Comparison of ENCODE assay signal across 11 cellular contexts in the genomic region with DNA sequence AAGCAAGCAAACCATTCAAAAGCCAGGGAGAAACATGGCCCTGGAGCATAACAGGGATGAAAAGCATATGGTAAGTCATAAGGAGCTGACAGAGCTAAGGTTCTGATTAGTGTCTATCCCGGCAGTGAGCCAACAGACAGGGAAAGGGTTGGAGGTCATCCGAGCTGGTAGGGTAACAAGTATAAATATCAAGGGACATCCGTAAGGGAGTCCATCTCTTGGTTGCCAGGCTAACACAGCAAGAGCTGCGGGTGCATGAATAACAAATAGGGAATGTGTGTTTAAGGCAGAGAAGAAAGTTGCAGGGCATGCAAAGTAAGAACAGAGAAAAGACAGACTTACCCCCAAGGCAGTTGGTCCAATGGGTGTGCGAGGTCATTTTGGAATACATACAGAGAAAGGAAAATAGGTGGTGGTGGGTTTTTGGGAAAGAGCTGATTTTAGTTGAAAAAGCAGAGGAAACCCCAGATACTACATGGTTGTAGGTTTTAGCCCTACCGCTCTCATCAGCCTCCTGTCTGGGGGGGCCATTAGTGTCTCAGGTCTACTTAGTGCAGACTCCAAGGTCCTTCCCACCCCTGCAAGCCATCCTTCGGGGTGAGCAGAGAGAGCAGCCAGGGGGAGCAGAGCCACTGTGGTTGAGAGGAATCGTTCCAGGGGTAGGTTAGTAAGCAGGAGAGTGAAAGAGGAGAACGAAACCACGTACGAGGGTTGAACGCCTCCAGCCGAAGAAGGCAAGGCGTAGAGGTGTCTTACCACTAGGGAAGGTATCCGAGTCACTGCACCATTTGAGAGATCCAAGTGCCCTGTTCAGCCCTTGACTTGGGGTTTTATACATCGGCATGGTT. TPM values are rescaled to one million over a fixed set of nuclear protein-coding genes. Genes with fewer than 3 reads are reported as not detected.
A peak's percentile ranks its signal among the peaks of the same experiment; 100 is the strongest.
DNase-seq lines count a peak whose midpoint lies in the region; ATAC-seq and TF ChIP-seq lines count a peak whose summit lies in the region.
"Had no signal": no experiment of that assay in that cellular context is flagged by ENCODE, and none has a peak within 500 bp of the region (broad histone marks: within the 10 kb centered on the region; RNA-seq: fewer than 3 reads in every experiment).

A gene with protein sequence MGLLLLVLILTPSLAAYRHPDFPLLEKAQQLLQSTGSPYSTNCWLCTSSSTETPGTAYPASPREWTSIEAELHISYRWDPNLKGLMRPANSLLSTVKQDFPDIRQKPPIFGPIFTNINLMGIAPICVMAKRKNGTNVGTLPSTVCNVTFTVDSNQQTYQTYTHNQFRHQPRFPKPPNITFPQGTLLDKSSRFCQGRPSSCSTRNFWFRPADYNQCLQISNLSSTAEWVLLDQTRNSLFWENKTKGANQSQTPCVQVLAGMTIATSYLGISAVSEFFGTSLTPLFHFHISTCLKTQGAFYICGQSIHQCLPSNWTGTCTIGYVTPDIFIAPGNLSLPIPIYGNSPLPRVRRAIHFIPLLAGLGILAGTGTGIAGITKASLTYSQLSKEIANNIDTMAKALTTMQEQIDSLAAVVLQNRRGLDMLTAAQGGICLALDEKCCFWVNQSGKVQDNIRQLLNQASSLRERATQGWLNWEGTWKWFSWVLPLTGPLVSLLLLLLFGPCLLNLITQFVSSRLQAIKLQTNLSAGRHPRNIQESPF (minus strand): TSS at position 805 of the 848 bp plus-strand sequence. CDS start 6,415 bp downstream, outside the sequence.

- 0 out of 2 replicates have a peak within 1 kb of the TSS, but pooled peaks have one; percentile 3 for H3K4me2 ChIP-seq in BLaER1
- H3K4me2 ChIP-seq in mesendoderm (ENCODE audit: low read length), result no peak within 1 kb of the TSS

- peaks cover 56% of the 10 kb centered on the region for H3K79me2 ChIP-seq in mesendoderm (ENCODE audit: control insufficient read depth, insufficient read depth, low read length)

- no CpG with 5 or more reads among the region's 16 CpGs for WGBS in mesendoderm (ENCODE audit: extremely low coverage, insufficient coverage, low lambda C conversion rate)

- H3K27ac ChIP-seq in BLaER1 (no peak within 1 kb of the TSS), lower lobe of right lung (peak within 1 kb of the TSS; percentile 38), mesendoderm (ENCODE audit: low read depth, low read length) (no peak within 1 kb of the TSS)

- no peak within 1 kb of the TSS for H3K18ac ChIP-seq in mesendoderm (ENCODE audit: low read length)

- H2BK15ac ChIP-seq in mesendoderm (replicated peaks; ENCODE audit: low read depth), result no peak within 1 kb of the TSS

- H3K9ac ChIP-seq in BLaER1 (no peak within 1 kb of the TSS), mesendoderm (ENCODE audit: low read length) (no peak within 1 kb of the TSS)

- H2BK120ac ChIP-seq in mesendoderm (ENCODE audit: low read depth, low read length), result no peak within 1 kb of the TSS

- H3K4me3 ChIP-seq in BLaER1 (no peak within 1 kb of the TSS), lower lobe of right lung (peak within 1 kb of the TSS; percentile 27), mesendoderm (ENCODE audit: low read length) (no peak within 1 kb of the TSS)
- peak within 1 kb of the TSS; percentile 17 for H3K4me3 ChIP-seq in Jurkat, Clone E6-1 (ENCODE audit: low read length)

- no peak within 1 kb of the TSS for H3K27ac Mint-ChIP-seq in activated naive CD4-positive, alpha-beta T cell treated with anti-CD3 and anti-CD28 coated beads, Interleukin-2, amount 50 U/mL, for 24 hours

- H4K5ac ChIP-seq in mesendoderm (ENCODE audit: low read length), result no peak within 1 kb of the TSS

- H3K9me3 ChIP-seq in BLaER1, result peaks cover 43% of the 10 kb centered on the region
- no peaks in the 10 kb centered on the region for H3K9me3 ChIP-seq in lower lobe of right lung

- H3K36me3 ChIP-seq in BLaER1 (peaks cover 33% of the 10 kb centered on the region; the same call in 1 of the 2 replicates), lower lobe of right lung (no peaks in the 10 kb centered on the region), mesendoderm (ENCODE audit: control insufficient read depth, insufficient read depth, low read length) (no peaks in the 10 kb centered on the region)

- no peak within 1 kb of the TSS for H3K23ac ChIP-seq in mesendoderm (ENCODE audit: low read length)

- no peak within 1 kb of the TSS for H3K4ac ChIP-seq in mesendoderm (ENCODE audit: low read depth, low read length)

- H3K27me3 ChIP-seq in BLaER1, result no peaks in the 10 kb centered on the region
- H3K27me3 ChIP-seq in lower lobe of right lung (ENCODE audit: low read depth), result no peaks in the 10 kb centered on the region
- H3K27me3 ChIP-seq in mesendoderm (ENCODE audit: insufficient read depth, low read length, poor library complexity), result no peaks in the 10 kb centered on the region

- H4K20me1 ChIP-seq in BLaER1, result peaks cover 33% of the 10 kb centered on the region

- H3K4me1 Mint-ChIP-seq in activated naive CD4-positive, alpha-beta T cell treated with anti-CD3 and anti-CD28 coated beads, Interleukin-2, amount 50 U/mL, for 24 hours, result peaks cover 23% of the 10 kb centered on the region

- intact Hi-C loops in lower lobe of right lung (cut with DNase I), result no loop called here

- H3K27me3 Mint-ChIP-seq in activated naive CD4-positive, alpha-beta T cell treated with anti-CD3 and anti-CD28 coated beads, Interleukin-2, amount 50 U/mL, for 24 hours, result no peaks in the 10 kb centered on the region

- DNase-seq in Jurkat, Clone E6-1 (ENCODE audit: low read depth, low spot score), result no peak
- no peak for DNase-seq in lower lobe of right lung
- no peak for DNase-seq in hippocampal formation (lab: John Stamatoyannopoulos, UW)
- DNase-seq in mesendoderm, result no peak
- DNase-seq in iPS-NIHi11 (ENCODE audit: low spot score), result no peak
- DNase-seq: anterior cingulate cortex, glutamatergic neuron, NCI-H187 had no signal

- H2AK5ac ChIP-seq in mesendoderm (ENCODE audit: low read length), result no peak within 1 kb of the TSS

- no peak within 1 kb of the TSS for H3K56ac ChIP-seq in mesendoderm (ENCODE audit: low read length)

- peaks cover 37% of the 10 kb centered on the region for H3K79me1 ChIP-seq in mesendoderm (ENCODE audit: low read length)

- H3K9me3 Mint-ChIP-seq in activated naive CD4-positive, alpha-beta T cell treated with anti-CD3 and anti-CD28 coated beads, Interleukin-2, amount 50 U/mL, for 24 hours, result no peaks in the 10 kb centered on the region

- ATAC-seq in lower lobe of right lung (no peak), GM18511 (IDR thresholded peaks at IDR 0.05; ENCODE audit: unreplicated experiment) (no peak)

- peak within 1 kb of the TSS; percentile 38 for H3K4me3 Mint-ChIP-seq in activated naive CD4-positive, alpha-beta T cell treated with anti-CD3 and anti-CD28 coated beads, Interleukin-2, amount 50 U/mL, for 24 hours

- H2BK5ac ChIP-seq in mesendoderm (ENCODE audit: low read length), result no peak within 1 kb of the TSS

- H3K36me3 Mint-ChIP-seq in activated naive CD4-positive, alpha-beta T cell treated with anti-CD3 and anti-CD28 coated beads, Interleukin-2, amount 50 U/mL, for 24 hours, result no peaks in the 10 kb centered on the region

- no peak within 1 kb of the TSS for H4K8ac ChIP-seq in mesendoderm (ENCODE audit: low read depth, low read length)

- H3K4me1 ChIP-seq in BLaER1, result peaks cover 8% of the 10 kb centered on the region
- H3K4me1 ChIP-seq in lower lobe of right lung, result peaks cover 10% of the 10 kb centered on the region
- H3K4me1 ChIP-seq in mesendoderm (ENCODE audit: control insufficient read depth, low read depth, low read length), result peaks cover 4% of the 10 kb centered on the region

- no peak for TF ChIP-seq CTCF in lower lobe of right lung (IDR thresholded peaks at IDR 0.05)

RNA-seq across cellular contexts. Expression of the gene that starts here (rescaled TPM):
- polyA plus RNA-seq in Jurkat, Clone E6-1 (2012; ENCODE audit: insufficient read depth, insufficient read length), result not detected
- total RNA-seq in lower lobe of right lung, result 0.65 TPM
- 0.03 TPM for polyA plus RNA-seq in mesendoderm (2013, experiment 1 of 2)
- 0.04 TPM for polyA plus RNA-seq in mesendoderm (2013, experiment 2 of 2)

Comparison
In these comparisons a context has a peak if more than half of its experiments do, and no peak if none do; other contexts are left out.
1. H3K4me3 ChIP-seq: peak in Jurkat, Clone E6-1 (single experiment) and lower lobe of right lung (single experiment); none in BLaER1 (single experiment) and mesendoderm (single experiment).